ENCODE assay signal across 8 cellular contexts in the genomic region with DNA sequence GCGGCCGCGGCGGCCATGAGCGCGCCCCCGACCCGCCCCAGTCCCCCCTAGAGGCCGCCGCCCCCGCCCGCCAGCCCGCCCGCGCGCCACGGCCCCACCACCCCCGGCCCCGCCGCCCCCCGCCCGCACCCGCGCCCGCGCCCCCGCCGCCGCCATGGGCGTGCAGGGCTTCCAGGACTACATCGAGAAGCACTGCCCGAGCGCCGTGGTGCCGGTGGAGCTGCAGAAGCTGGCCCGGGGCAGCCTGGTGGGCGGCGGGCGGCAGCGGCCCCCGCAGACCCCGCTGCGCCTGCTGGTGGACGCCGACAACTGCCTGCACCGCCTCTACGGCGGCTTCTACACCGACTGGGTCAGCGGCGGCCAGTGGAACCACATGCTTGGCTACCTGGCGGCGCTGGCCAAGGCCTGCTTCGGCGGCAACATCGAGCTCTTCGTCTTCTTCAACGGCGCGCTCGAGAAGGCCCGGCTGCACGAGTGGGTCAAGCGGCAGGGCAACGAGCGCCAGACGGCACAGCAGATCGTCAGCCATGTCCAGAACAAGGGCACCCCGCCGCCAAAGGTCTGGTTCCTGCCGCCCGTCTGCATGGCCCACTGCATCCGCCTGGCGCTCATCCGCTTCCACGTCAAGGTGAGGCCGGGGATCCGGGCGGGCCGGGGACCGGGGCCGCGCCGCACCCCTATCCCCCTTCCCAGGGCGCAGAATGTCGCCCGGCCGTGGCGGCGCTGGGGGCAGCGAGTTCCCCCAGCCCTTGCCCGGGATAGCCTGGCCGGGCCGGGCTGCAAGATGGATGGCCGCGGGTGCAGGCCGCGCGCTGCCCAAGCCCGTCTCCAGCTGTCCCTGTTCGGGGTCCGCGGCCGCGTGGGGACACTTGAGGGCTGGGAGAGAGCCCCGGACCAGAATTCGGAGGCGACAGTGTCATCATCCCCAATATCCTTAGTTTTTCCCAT. TPM values are rescaled to one million over a fixed set of nuclear protein-coding genes. Genes with fewer than 3 reads are reported as not detected.
A peak's percentile ranks its signal among the peaks of the same experiment; 100 is the strongest.
DNase-seq lines count a peak whose midpoint lies in the region; ATAC-seq and TF ChIP-seq lines count a peak whose summit lies in the region.

No MANE protein-coding gene starts in this region.

- peaks cover 0 to 54% (median 41%) of the 10 kb centered on the region in 12 donors for H3K4me1 ChIP-seq in heart left ventricle

- in situ Hi-C loops in SK-MEL-5 (cut with HindIII; ENCODE audit: low pct_unique_long_range_greater_than_20kb, low sequenced_read_pairs): no loop called here

- peaks cover 0 to 31% (median 28%) of the 10 kb centered on the region in 9 donors for H3K36me3 ChIP-seq in heart left ventricle

- no peaks in the 10 kb centered on the region for H3K27me3 ChIP-seq in heart left ventricle

- TF ChIP-seq CTCF in heart left ventricle (IDR thresholded peaks at IDR 0.05): peak in 2 of 12 donors; percentile 22 to 25
- peak; percentile 42 for TF ChIP-seq CTCF in progenitor cell of endocrine pancreas (IDR thresholded peaks at IDR 0.05; ENCODE audit: unreplicated experiment)

- intact Hi-C loops in heart left ventricle (cut with DNase I): loop anchor here in 9 of 10 donors (1.0 to 10.0 kb wide), 11 partner anchors 50 to 355 kb away; partner anchors contain the start of genes CARD19 (in 2 of the 9) and NINJ1 (in 1 of the 9)

- TF ChIP-seq POLR2A in heart left ventricle (IDR thresholded peaks at IDR 0.05): no peak

- H3K27me3 Mint-ChIP-seq in activated naive CD8-positive, alpha-beta T cell treated with anti-CD3 and anti-CD28 coated beads, Interleukin-2, amount 10 ng/mL, durations not matched to agents 7 days and 5 days: no peaks in the 10 kb centered on the region
- H3K27me3 Mint-ChIP-seq in progenitor cell of endocrine pancreas: no peaks in the 10 kb centered on the region

- H3K4me3 Mint-ChIP-seq in activated naive CD8-positive, alpha-beta T cell treated with anti-CD3 and anti-CD28 coated beads, Interleukin-2, amount 10 ng/mL, durations not matched to agents 7 days and 5 days: peak overlapping the region; percentile 98
- peak overlapping the region; percentile 88 for H3K4me3 Mint-ChIP-seq in progenitor cell of endocrine pancreas (ENCODE audit: low read depth)

- H3K9me3 Mint-ChIP-seq in activated naive CD8-positive, alpha-beta T cell treated with anti-CD3 and anti-CD28 coated beads, Interleukin-2, amount 10 ng/mL, durations not matched to agents 7 days and 5 days: no peaks in the 10 kb centered on the region
- H3K9me3 Mint-ChIP-seq in progenitor cell of endocrine pancreas (ENCODE audit: low read depth): no peaks in the 10 kb centered on the region

- H3K4me1 Mint-ChIP-seq in activated naive CD8-positive, alpha-beta T cell treated with anti-CD3 and anti-CD28 coated beads, Interleukin-2, amount 10 ng/mL, durations not matched to agents 7 days and 5 days: peaks cover 38% of the 10 kb centered on the region
- peaks cover 24% of the 10 kb centered on the region for H3K4me1 Mint-ChIP-seq in progenitor cell of endocrine pancreas (ENCODE audit: low read depth)

- peak overlapping the region; percentile 68 to 99 (median 93) for H3K4me3 ChIP-seq in heart left ventricle

- H3K9me3 ChIP-seq in heart left ventricle: no peaks in the 10 kb centered on the region

- POLR2A ChIA-PET in activated naive CD8-positive, alpha-beta T cell treated with anti-CD3 and anti-CD28 coated beads, Interleukin-2, amount 10 ng/mL, durations not matched to agents 7 days and 5 days (lab: Charles Lee): interaction anchor here (0.5 to 3.5 kb wide), 6 partner anchors 8 to 124 kb away, joined by 3 to 45 read pairs (median 5); partner anchors contain the start of gene PHF2

- DNase-seq in EL (peak; percentile 43), SK-MEL-5 (ENCODE audit: low read depth, low spot score) (peak; percentile 21), heart left ventricle (peak; percentile 51 to 80 (median 57)), progenitor cell of endocrine pancreas (ENCODE audit: low spot score, unreplicated experiment) (peak; percentile 32), MV-4-11 (lab: John Stamatoyannopoulos, UW) (no peak)
- peak; percentile 71 for DNase-seq in activated naive CD8-positive, alpha-beta T cell treated with anti-CD3 and anti-CD28 coated beads, Interleukin-2, amount 10 ng/mL, durations not matched to agents 7 days and 5 days

- peak overlapping the region; percentile 94 for H3K27ac Mint-ChIP-seq in activated naive CD8-positive, alpha-beta T cell treated with anti-CD3 and anti-CD28 coated beads, Interleukin-2, amount 10 ng/mL, durations not matched to agents 7 days and 5 days
- peak overlapping the region; percentile 96 for H3K27ac Mint-ChIP-seq in progenitor cell of endocrine pancreas

- H3K36me3 Mint-ChIP-seq in activated naive CD8-positive, alpha-beta T cell treated with anti-CD3 and anti-CD28 coated beads, Interleukin-2, amount 10 ng/mL, durations not matched to agents 7 days and 5 days: peaks cover 22% of the 10 kb centered on the region
- peaks cover 11% of the 10 kb centered on the region for H3K36me3 Mint-ChIP-seq in progenitor cell of endocrine pancreas (ENCODE audit: insufficient read depth)

- WGBS in heart left ventricle, 4 donors: 0 to 1% (median 1%) methylated on average over 29 to 108 of the region's 108 CpGs

- peak; percentile 17 for ATAC-seq in HG02678 (IDR thresholded peaks at IDR 0.05; ENCODE audit: unreplicated experiment)
- peak; percentile 18 for ATAC-seq in activated naive CD8-positive, alpha-beta T cell treated with anti-CD3 and anti-CD28 coated beads, Interleukin-2, amount 10 ng/mL, durations not matched to agents 7 days and 5 days (ENCODE audit: low read depth)
- ATAC-seq in heart left ventricle: peak in 3 of 4 donors; percentile 11 to 29 (median 25)
- ATAC-seq in HG03159 (IDR thresholded peaks at IDR 0.05; ENCODE audit: unreplicated experiment): no peak

- peak overlapping the region; percentile 77 to 97 (median 96) for H3K27ac ChIP-seq in heart left ventricle

RNA-seq across cellular contexts. Expression of gene FAM120A, which starts 0.6 kb away (rescaled TPM):
- 60.5 and 76.6 TPM in 2 replicates for total RNA-seq in SK-MEL-5 (2014; rRNA removed; shearing (Covaris generic))
- polyA plus RNA-seq in SK-MEL-5 (2015; cell fraction: cytosol; rRNA removed): 92.2 and 128 TPM in 2 replicates
- 66.2 and 81.0 TPM in 2 replicates for polyA plus RNA-seq in SK-MEL-5 (2015; cell fraction: nucleus; rRNA removed)
- total RNA-seq in activated naive CD8-positive, alpha-beta T cell treated with anti-CD3 and anti-CD28 coated beads, Interleukin-2, amount 10 ng/mL, durations not matched to agents 7 days and 5 days: 100 to 1,000 TPM; 116 to 117 TPM
- 100 to 1,000 TPM in 7 of 9 donors, 10 to 100 TPM in 2; 88.6 to 123 (median 113) TPM for total RNA-seq in heart left ventricle
- 100 to 1,000 TPM in 1 of 2 donors, 10 to 100 TPM in 1; 37.9 to 118 TPM for polyA plus RNA-seq in heart left ventricle
- total RNA-seq in progenitor cell of endocrine pancreas: 59.3 and 59.6 TPM in 2 replicates

RNA-seq across cellular contexts. Expression of gene FAM120AOS, which starts 1.3 kb away (rescaled TPM):
- total RNA-seq in SK-MEL-5 (2014; rRNA removed; shearing (Covaris generic)): 38.0 and 41.1 TPM in 2 replicates
- 51.1 and 51.7 TPM in 2 replicates for polyA plus RNA-seq in SK-MEL-5 (2015; cell fraction: cytosol; rRNA removed)
- 19.7 and 25.8 TPM in 2 replicates for polyA plus RNA-seq in SK-MEL-5 (2015; cell fraction: nucleus; rRNA removed)
- total RNA-seq in activated naive CD8-positive, alpha-beta T cell treated with anti-CD3 and anti-CD28 coated beads, Interleukin-2, amount 10 ng/mL, durations not matched to agents 7 days and 5 days: 10 to 100 TPM; 39.8 to 41.6 TPM
- total RNA-seq in heart left ventricle: 10 to 100 TPM; 27.2 to 38.8 (median 33.7) TPM
- polyA plus RNA-seq in heart left ventricle: 10 to 100 TPM; 22.2 to 30.0 TPM
- total RNA-seq in progenitor cell of endocrine pancreas: 47.5 and 50.3 TPM in 2 replicates
